ENCODE assay signal across 2 cellular contexts in genomic region chr16:66944054-66944441, GRCh38.
TF ChIP-seq lines count a peak whose summit lies in the region.

No MANE protein-coding gene starts in this region.

TF ChIP-seq in HepG2, 621 proteins besides CTCF, POLR2A, EP300 and RAD21:
- peak; percentile 89 for TF ChIP-seq ZNF121 (CRISPR knock-in tag; IDR thresholded peaks at IDR 0.05)
- TF ChIP-seq KAT2B (IDR thresholded peaks at IDR 0.05; ENCODE audit: borderline replicate concordance, low read depth, low read length): no peak

TF ChIP-seq in WTC11, 78 proteins besides CTCF, POLR2A, EP300 and RAD21:
- TF ChIP-seq ZNF121 (CRISPR knock-in tag; IDR thresholded peaks at IDR 0.05) (peak; percentile 65; the same call in 1 of the 2 replicates), RORB (CRISPR knock-in tag; IDR thresholded peaks at IDR 0.05) (no peak)
